In genomic region chr19:17418710-17419109, GRCh38 we compare ENCODE assay signal across 10 cellular contexts. TPM values are rescaled to one million over a fixed set of nuclear protein-coding genes. Genes with fewer than 3 reads are reported as not detected.
A peak's percentile ranks its signal among the peaks of the same experiment; 100 is the strongest.
DNase-seq lines count a peak whose midpoint lies in the region; ATAC-seq and TF ChIP-seq lines count a peak whose summit lies in the region.
"Had no signal": no experiment of that assay in that cellular context is flagged by ENCODE, and none has a peak within 500 bp of the region (broad histone marks: within the 10 kb centered on the region; RNA-seq: fewer than 3 reads in every experiment).

No MANE protein-coding gene starts in this region.

- no peak for ATAC-seq in HG03045 (IDR thresholded peaks at IDR 0.05; ENCODE audit: unreplicated experiment)

- H3K4me3 Mint-ChIP-seq in chondrocyte (ENCODE audit: unreplicated experiment) (peak overlapping the region; percentile 88), osteocyte (ENCODE audit: unreplicated experiment) (peak overlapping the region; percentile 83)

- H3K27ac Mint-ChIP-seq in chondrocyte (ENCODE audit: unreplicated experiment), result no peak overlapping the region
- peak overlapping the region; percentile 97 for H3K27ac Mint-ChIP-seq in osteocyte (ENCODE audit: unreplicated experiment)

- TF ChIP-seq CTCF in GM12865 (IDR thresholded peaks at IDR 0.05; ENCODE audit: insufficient read depth, low read depth, low read length, missing control alignments) (no peak), chondrocyte (IDR thresholded peaks at IDR 0.05) (no peak), osteocyte (IDR thresholded peaks at IDR 0.05) (no peak)

- H3K4me3 ChIP-seq in GM12865 (ENCODE audit: low read depth, low read length) (peak overlapping the region; percentile 73), NT2/D1 (ENCODE audit: insufficient read length, low read depth) (no peak overlapping the region)

- H3K36me3 Mint-ChIP-seq in chondrocyte (ENCODE audit: low read depth), result no peaks in the 10 kb centered on the region
- peaks cover 3% of the 10 kb centered on the region for H3K36me3 Mint-ChIP-seq in osteocyte (ENCODE audit: unreplicated experiment)

- H3K9ac ChIP-seq in NT2/D1 (ENCODE audit: insufficient read length, low read depth), result peak overlapping the region; percentile 45

- H3K36me3 ChIP-seq in NT2/D1 (ENCODE audit: insufficient read depth, insufficient read length, low read length), result peaks cover 8% of the 10 kb centered on the region

- H3K4me1 ChIP-seq in NT2/D1 (ENCODE audit: insufficient read depth, insufficient read length), result peaks cover 6% of the 10 kb centered on the region

- no peaks in the 10 kb centered on the region for H3K9me3 ChIP-seq in NT2/D1 (ENCODE audit: insufficient read depth, low read length)
- H3K9me3 ChIP-seq: SJSA1 had no signal

- peaks cover 12% of the 10 kb centered on the region for H3K4me1 Mint-ChIP-seq in chondrocyte (ENCODE audit: low read depth)
- peaks cover 13% of the 10 kb centered on the region for H3K4me1 Mint-ChIP-seq in osteocyte (ENCODE audit: unreplicated experiment)

- H3K27me3 Mint-ChIP-seq in chondrocyte (ENCODE audit: low read depth) (peaks cover 17% of the 10 kb centered on the region), osteocyte (ENCODE audit: unreplicated experiment) (peaks cover 11% of the 10 kb centered on the region)

- H3K9me3 Mint-ChIP-seq in chondrocyte (ENCODE audit: low read depth), result no peaks in the 10 kb centered on the region
- H3K9me3 Mint-ChIP-seq in osteocyte (ENCODE audit: unreplicated experiment), result no peaks in the 10 kb centered on the region

- peaks cover 8% of the 10 kb centered on the region for H3K27me3 ChIP-seq in NT2/D1 (ENCODE audit: insufficient read depth, insufficient read length)
- H3K27me3 ChIP-seq: SJSA1 had no signal

- DNase-seq in GM12865 (ENCODE audit: low read depth), result no peak
- DNase-seq in NT2/D1 (ENCODE audit: low read depth, low spot score), result no peak
- DNase-seq in chondrocyte (ENCODE audit: low spot score), result no peak
- no peak for DNase-seq in osteocyte (ENCODE audit: extremely low spot score, unreplicated experiment)
- no peak for DNase-seq in iPS-NIHi7 (ENCODE audit: extremely low spot score)
- no peak for DNase-seq in retina
- DNase-seq: NCI-H1417, small intestine had no signal

RNA-seq across cellular contexts. Expression of gene MVB12A, which starts 1.1 kb away (rescaled TPM):
- 36.3 to 46.7 TPM (median 39.4 TPM) in 3 replicates for total RNA-seq in chondrocyte
- 59.2 and 63.2 TPM in 2 replicates for total RNA-seq in osteocyte

RNA-seq across cellular contexts. Expression of gene BST2, which starts 13.3 kb away (rescaled TPM):
- not detected in 3 replicates for total RNA-seq in chondrocyte
- 1.8 and 2.3 TPM in 2 replicates for total RNA-seq in osteocyte

RNA-seq across cellular contexts. Expression of gene CCDC194, which starts 24.7 kb away (rescaled TPM):
- not detected in 3 replicates for total RNA-seq in chondrocyte
- not detected in 2 replicates for total RNA-seq in osteocyte
- total RNA-seq: SJSA1 had no signal

RNA-seq across cellular contexts. Expression of gene TMEM221, which starts 29.8 kb away (rescaled TPM):
- total RNA-seq in chondrocyte, result 0.27 to 0.57 TPM (median 0.28 TPM) in 3 replicates
- total RNA-seq in osteocyte, result 0.30 and 0.55 TPM in 2 replicates
- total RNA-seq: SJSA1 had no signal

RNA-seq across cellular contexts. Expression of gene PLVAP, which starts 41.6 kb away (rescaled TPM):
- total RNA-seq in chondrocyte (0.22 to 0.44 TPM in 2 of 3 replicates, not detected in the other), osteocyte (0.26 TPM in 1 of 2 replicates, not detected in the other)
- total RNA-seq: SJSA1 had no signal
